In the genomic region with DNA sequence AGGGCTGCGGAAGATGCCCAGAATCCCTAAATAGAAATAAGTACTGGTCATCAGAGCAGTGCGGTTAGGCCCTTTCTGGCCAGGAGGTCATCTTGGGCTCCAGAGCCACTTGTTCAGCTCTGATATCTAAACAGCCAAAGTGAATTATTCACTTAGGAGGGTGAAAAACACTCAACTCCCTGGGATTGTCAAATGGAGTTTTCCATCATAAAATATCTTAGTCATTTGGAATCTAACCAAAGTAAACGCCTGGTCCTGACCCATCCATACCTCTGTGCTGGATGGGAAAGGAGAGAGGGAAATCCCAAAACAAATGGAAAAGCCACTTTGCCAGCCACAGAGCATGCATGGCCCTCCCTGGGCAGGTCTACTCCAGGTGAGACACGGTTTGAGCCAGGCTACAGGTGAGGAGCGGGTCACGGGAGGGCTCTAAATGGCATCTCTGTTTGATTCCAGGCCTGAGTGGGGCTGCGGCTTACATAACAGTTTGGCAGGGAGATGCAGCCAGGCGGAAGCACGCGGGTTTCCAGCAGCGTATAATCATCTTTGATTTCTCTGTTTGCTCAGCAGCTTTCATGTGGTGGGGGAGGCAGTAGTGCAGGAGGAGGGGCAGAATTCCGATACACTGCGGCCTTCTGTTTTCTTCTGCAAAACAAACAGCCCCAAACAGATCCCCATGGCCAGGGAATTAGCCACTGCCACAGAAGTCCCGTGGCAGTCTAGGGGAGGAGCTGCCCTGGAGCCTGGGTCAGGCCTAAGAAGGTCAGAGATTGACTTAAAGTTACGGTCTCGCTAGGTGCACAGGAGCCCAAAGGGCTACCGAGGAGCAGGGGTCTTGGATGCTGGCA, we compare ENCODE assay signal across 1 cellular context.
A peak's percentile ranks its signal among the peaks of the same experiment; 100 is the strongest.
TF ChIP-seq lines count a peak whose summit lies in the region.

No MANE protein-coding gene starts in this region.

TF ChIP-seq in HepG2, 621 proteins besides CTCF, POLR2A, EP300 and RAD21 (continued from another document and continues in another):
- TF ChIP-seq, protein P1, sequence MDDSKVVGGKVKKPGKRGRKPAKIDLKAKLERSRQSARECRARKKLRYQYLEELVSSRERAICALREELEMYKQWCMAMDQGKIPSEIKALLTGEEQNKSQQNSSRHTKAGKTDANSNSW (CRISPR knock-in tag; IDR thresholded peaks at IDR 0.05; ENCODE audit: borderline replicate concordance) = no peak
- TF ChIP-seq SMARCE1 (IDR thresholded peaks at IDR 0.05; ENCODE audit: borderline replicate concordance) (no peak), ZNF260 (CRISPR knock-in tag; IDR thresholded peaks at IDR 0.05; ENCODE audit: borderline replicate concordance, low read depth) (no peak), SNAPC5 (CRISPR knock-in tag; IDR thresholded peaks at IDR 0.05; ENCODE audit: borderline replicate concordance) (no peak), LRRFIP1 (CRISPR knock-in tag; conservative IDR thresholded peaks at IDR 0.05) (no peak), ZBTB7B (CRISPR knock-in tag; IDR thresholded peaks at IDR 0.05) (0 out of 2 replicates have a peak, but pooled peaks have one; percentile 77), TEAD2 (CRISPR knock-in tag; IDR thresholded peaks at IDR 0.05) (no peak), IKZF1 (IDR thresholded peaks at IDR 0.05) (no peak), ZNF572 (CRISPR knock-in tag; IDR thresholded peaks at IDR 0.05) (no peak), ZNF788 (CRISPR knock-in tag; IDR thresholded peaks at IDR 0.05; ENCODE audit: borderline replicate concordance) (peak; percentile 75; the same call in 1 of the 2 replicates), ZNF501 (CRISPR knock-in tag; IDR thresholded peaks at IDR 0.05) (no peak), SIN3B (IDR thresholded peaks at IDR 0.05; ENCODE audit: low read length) (no peak), ZNF761 (CRISPR knock-in tag; conservative IDR thresholded peaks at IDR 0.05) (peak; percentile 72; the same call in 1 of the 2 replicates), ZNF710 (CRISPR knock-in tag; IDR thresholded peaks at IDR 0.05; ENCODE audit: borderline replicate concordance) (peak; percentile 73; the same call in 1 of the 2 replicates), TBX2 (CRISPR knock-in tag; IDR thresholded peaks at IDR 0.05; ENCODE audit: borderline replicate concordance) (peak; percentile 96), ZNF101 (CRISPR knock-in tag; IDR thresholded peaks at IDR 0.05; ENCODE audit: borderline replicate concordance, low read depth) (no peak), BRCA1 (CRISPR knock-in tag; IDR thresholded peaks at IDR 0.05) (no peak), SNAPC4 (CRISPR knock-in tag; IDR thresholded peaks at IDR 0.05) (peak; percentile 83; the same call in 1 of the 2 replicates), MIER2 (CRISPR knock-in tag; IDR thresholded peaks at IDR 0.05) (no peak), ARHGAP35 (CRISPR knock-in tag; IDR thresholded peaks at IDR 0.05; ENCODE audit: borderline replicate concordance) (no peak), ZNF841 (CRISPR knock-in tag; IDR thresholded peaks at IDR 0.05; ENCODE audit: borderline replicate concordance) (no peak), ZNF20 (CRISPR knock-in tag; IDR thresholded peaks at IDR 0.05) (no peak), GTF2F1 (IDR thresholded peaks at IDR 0.05; ENCODE audit: low read length) (no peak), ZNF343 (CRISPR knock-in tag; IDR thresholded peaks at IDR 0.05) (no peak), WIZ (CRISPR knock-in tag; IDR thresholded peaks at IDR 0.05) (no peak), HNRNPL (IDR thresholded peaks at IDR 0.05; ENCODE audit: low read depth, low read length) (no peak), CCDC6 (CRISPR knock-in tag; IDR thresholded peaks at IDR 0.05) (0 out of 2 replicates have a peak, but pooled peaks have one; percentile 53), ZNF142 (CRISPR knock-in tag; IDR thresholded peaks at IDR 0.05) (no peak), DR1 (CRISPR knock-in tag; IDR thresholded peaks at IDR 0.05) (no peak), ZNF790 (CRISPR knock-in tag; IDR thresholded peaks at IDR 0.05; ENCODE audit: borderline replicate concordance) (no peak)
- TF ChIP-seq, protein P2, sequence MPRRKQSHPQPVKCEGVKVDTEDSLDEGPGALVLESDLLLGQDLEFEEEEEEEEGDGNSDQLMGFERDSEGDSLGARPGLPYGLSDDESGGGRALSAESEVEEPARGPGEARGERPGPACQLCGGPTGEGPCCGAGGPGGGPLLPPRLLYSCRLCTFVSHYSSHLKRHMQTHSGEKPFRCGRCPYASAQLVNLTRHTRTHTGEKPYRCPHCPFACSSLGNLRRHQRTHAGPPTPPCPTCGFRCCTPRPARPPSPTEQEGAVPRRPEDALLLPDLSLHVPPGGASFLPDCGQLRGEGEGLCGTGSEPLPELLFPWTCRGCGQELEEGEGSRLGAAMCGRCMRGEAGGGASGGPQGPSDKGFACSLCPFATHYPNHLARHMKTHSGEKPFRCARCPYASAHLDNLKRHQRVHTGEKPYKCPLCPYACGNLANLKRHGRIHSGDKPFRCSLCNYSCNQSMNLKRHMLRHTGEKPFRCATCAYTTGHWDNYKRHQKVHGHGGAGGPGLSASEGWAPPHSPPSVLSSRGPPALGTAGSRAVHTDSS (CRISPR knock-in tag; conservative IDR thresholded peaks at IDR 0.05) = no peak
- TF ChIP-seq, protein P3, sequence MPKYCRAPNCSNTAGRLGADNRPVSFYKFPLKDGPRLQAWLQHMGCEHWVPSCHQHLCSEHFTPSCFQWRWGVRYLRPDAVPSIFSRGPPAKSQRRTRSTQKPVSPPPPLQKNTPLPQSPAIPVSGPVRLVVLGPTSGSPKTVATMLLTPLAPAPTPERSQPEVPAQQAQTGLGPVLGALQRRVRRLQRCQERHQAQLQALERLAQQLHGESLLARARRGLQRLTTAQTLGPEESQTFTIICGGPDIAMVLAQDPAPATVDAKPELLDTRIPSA (CRISPR knock-in tag; IDR thresholded peaks at IDR 0.05; ENCODE audit: borderline replicate concordance) = no peak
- TF ChIP-seq, protein P4, sequence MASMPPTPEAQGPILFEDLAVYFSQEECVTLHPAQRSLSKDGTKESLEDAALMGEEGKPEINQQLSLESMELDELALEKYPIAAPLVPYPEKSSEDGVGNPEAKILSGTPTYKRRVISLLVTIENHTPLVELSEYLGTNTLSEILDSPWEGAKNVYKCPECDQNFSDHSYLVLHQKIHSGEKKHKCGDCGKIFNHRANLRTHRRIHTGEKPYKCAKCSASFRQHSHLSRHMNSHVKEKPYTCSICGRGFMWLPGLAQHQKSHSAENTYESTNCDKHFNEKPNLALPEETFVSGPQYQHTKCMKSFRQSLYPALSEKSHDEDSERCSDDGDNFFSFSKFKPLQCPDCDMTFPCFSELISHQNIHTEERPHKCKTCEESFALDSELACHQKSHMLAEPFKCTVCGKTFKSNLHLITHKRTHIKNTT (CRISPR knock-in tag; IDR thresholded peaks at IDR 0.05) = no peak
